ENCODE assay signal across 1 cellular context in genomic region chr12:117216686-117217085, GRCh38.
TF ChIP-seq lines count a peak whose summit lies in the region.

No MANE protein-coding gene starts in this region.

TF ChIP-seq in GM23338, 12 proteins besides CTCF, POLR2A, EP300 and RAD21 (continued from another document):
- TF ChIP-seq ETS1 (IDR thresholded peaks at IDR 0.05) (no peak), ZNF462 (CRISPR knock-in tag; IDR thresholded peaks at IDR 0.05) (no peak), NANOG (IDR thresholded peaks at IDR 0.05; ENCODE audit: borderline replicate concordance) (no peak), STAT1 (IDR thresholded peaks at IDR 0.05; ENCODE audit: unreplicated experiment) (no peak), ZNF114 (CRISPR knock-in tag; IDR thresholded peaks at IDR 0.05) (no peak), ZNF331 (CRISPR knock-in tag; IDR thresholded peaks at IDR 0.05; ENCODE audit: low read depth) (no peak), EZH2 (IDR thresholded peaks at IDR 0.05; ENCODE audit: low read depth, unreplicated experiment) (no peak), POLR2AphosphoS5 (IDR thresholded peaks at IDR 0.05; ENCODE audit: low read depth) (no peak), EZH2phosphoT487 (IDR thresholded peaks at IDR 0.05; ENCODE audit: unreplicated experiment) (no peak)
- TF ChIP-seq, protein P1, sequence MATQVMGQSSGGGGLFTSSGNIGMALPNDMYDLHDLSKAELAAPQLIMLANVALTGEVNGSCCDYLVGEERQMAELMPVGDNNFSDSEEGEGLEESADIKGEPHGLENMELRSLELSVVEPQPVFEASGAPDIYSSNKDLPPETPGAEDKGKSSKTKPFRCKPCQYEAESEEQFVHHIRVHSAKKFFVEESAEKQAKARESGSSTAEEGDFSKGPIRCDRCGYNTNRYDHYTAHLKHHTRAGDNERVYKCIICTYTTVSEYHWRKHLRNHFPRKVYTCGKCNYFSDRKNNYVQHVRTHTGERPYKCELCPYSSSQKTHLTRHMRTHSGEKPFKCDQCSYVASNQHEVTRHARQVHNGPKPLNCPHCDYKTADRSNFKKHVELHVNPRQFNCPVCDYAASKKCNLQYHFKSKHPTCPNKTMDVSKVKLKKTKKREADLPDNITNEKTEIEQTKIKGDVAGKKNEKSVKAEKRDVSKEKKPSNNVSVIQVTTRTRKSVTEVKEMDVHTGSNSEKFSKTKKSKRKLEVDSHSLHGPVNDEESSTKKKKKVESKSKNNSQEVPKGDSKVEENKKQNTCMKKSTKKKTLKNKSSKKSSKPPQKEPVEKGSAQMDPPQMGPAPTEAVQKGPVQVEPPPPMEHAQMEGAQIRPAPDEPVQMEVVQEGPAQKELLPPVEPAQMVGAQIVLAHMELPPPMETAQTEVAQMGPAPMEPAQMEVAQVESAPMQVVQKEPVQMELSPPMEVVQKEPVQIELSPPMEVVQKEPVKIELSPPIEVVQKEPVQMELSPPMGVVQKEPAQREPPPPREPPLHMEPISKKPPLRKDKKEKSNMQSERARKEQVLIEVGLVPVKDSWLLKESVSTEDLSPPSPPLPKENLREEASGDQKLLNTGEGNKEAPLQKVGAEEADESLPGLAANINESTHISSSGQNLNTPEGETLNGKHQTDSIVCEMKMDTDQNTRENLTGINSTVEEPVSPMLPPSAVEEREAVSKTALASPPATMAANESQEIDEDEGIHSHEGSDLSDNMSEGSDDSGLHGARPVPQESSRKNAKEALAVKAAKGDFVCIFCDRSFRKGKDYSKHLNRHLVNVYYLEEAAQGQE (IDR thresholded peaks at IDR 0.05; ENCODE audit: unreplicated experiment) = no peak
TF ChIP-seq in GM23338: peak in this region for 0.
